ENCODE assay signal across 24 cellular contexts in genomic region chr6:140544431-140544830, GRCh38.
DNase-seq lines count a peak whose midpoint lies in the region; ATAC-seq, FAIRE-seq and TF ChIP-seq lines count a peak whose summit lies in the region.
"Had no signal": no experiment of that assay in that cellular context is flagged by ENCODE, and none has a peak within 500 bp of the region (broad histone marks: within the 10 kb centered on the region; RNA-seq: fewer than 3 reads in every experiment).

No MANE protein-coding gene starts in this region.

- BruUV-seq in IMR-90 (replicated peaks; lab: Mats Ljungman, UMichigan): no TSS peak

- H3K18ac ChIP-seq in IMR-90 (ENCODE audit: low read depth, low read length): no peak overlapping the region

- CTCF ChIA-PET in IMR-90 (lab: Yijun Ruan, JAX): interaction anchor here (0.6 kb wide), 1 partner anchor 123 kb away, joined by 3 read pairs; no protein-coding TSS in a partner anchor

- H2BK15ac ChIP-seq in IMR-90 (ENCODE audit: low read depth, low read length): peak overlapping the region; percentile 1; the same call in 1 of the 3 replicates

- H4K8ac ChIP-seq in IMR-90 (ENCODE audit: low read depth in 2 of 2, low read length in 2 of 2): 0 out of 4 replicates have a peak overlapping the region, but pooled peaks of 1 of the 2 experiments have one; percentile 9

- no peak for TF ChIP-seq POLR2A in IMR-90 (IDR thresholded peaks at IDR 0.05; ENCODE audit: low read depth, low read length)

- no peak for FAIRE-seq in kidney (lab: Jason Lieb, UNC)
- FAIRE-seq: A549, D721Med, GM12878, H1 had no signal

- no peaks in the 10 kb centered on the region for H4K20me1 ChIP-seq in IMR-90 (ENCODE audit: insufficient read depth, low read length)
- H4K20me1 ChIP-seq: BLaER1 treated with 17β-estradiol and CSF1 and Interleukin-3, amounts not matched to agents 10 nM and 100 nM had no signal

- dilution Hi-C loops in IMR-90 (cut with HindIII; ENCODE audit: low sequenced_read_pairs, unreplicated experiment): no loop called here

- in situ Hi-C loops in IMR-90 (cut with MboI; ENCODE audit: low sequenced_read_pairs): no loop called here

- no peaks in the 10 kb centered on the region for H3K9me3 ChIP-seq in IMR-90 (ENCODE audit: control insufficient read depth, insufficient read depth, low read length)
- H3K9me3 ChIP-seq in kidney (ENCODE audit: control insufficient read depth in 1 of 2, low read length in 2 of 2): no peaks in the 10 kb centered on the region
- H3K9me3 ChIP-seq: A549; BE2C; BLaER1 treated with 17β-estradiol and CSF1 and Interleukin-3, amounts not matched to agents 10 nM and 100 nM had no signal

- H2BK120ac ChIP-seq in IMR-90 (ENCODE audit: low read depth, low read length): peak overlapping the region; percentile 65; the same call in 1 of the 2 replicates

- H3K9ac ChIP-seq in IMR-90 (ENCODE audit: low read depth, low read length): no peak overlapping the region
- no peak overlapping the region for H3K9ac ChIP-seq in kidney (ENCODE audit: low read length in 2 of 2)
- H3K9ac ChIP-seq: BLaER1 treated with 17β-estradiol and CSF1 and Interleukin-3, amounts not matched to agents 10 nM and 100 nM; GM23248 had no signal

- H3K14ac ChIP-seq in IMR-90 (replicated peaks; ENCODE audit: low read depth, low read length): no peak overlapping the region

- H2BK20ac ChIP-seq in IMR-90 (ENCODE audit: low read depth, low read length): no peak overlapping the region

- H3K23ac ChIP-seq in IMR-90 (ENCODE audit: low read depth, low read length): no peak overlapping the region

- TF ChIP-seq RAD21 in IMR-90 (IDR thresholded peaks at IDR 0.05; ENCODE audit: low read length): no peak

- H2AK5ac ChIP-seq in IMR-90 (ENCODE audit: low read depth, low read length): no peak overlapping the region

- no peak overlapping the region for H3K56ac ChIP-seq in IMR-90 (ENCODE audit: extremely low read depth, insufficient read depth, low read length)

- WGBS in IMR-90 (ENCODE audit: extremely low coverage in 2 of 2, insufficient read length in 1 of 2), 2 experiments: no CpG with 5 or more reads among the region's 3 CpGs

- DNase-seq in IMR-90: no peak
- DNase-seq in NCI-H69 (lab: John Stamatoyannopoulos, UW): peak; percentile 17
- peak; percentile 54 for DNase-seq in fibroblast of mammary gland (ENCODE audit: low read depth)
- no peak for DNase-seq in NCI-H2171 treated with DMSO at 0.1 percent for 48 hours (lab: John Stamatoyannopoulos, UW)
- DNase-seq in kidney: no peak
- DNase-seq in SW 1271 (lab: John Stamatoyannopoulos, UW): no peak
- DNase-seq: 8988T; ACHN; AML-193; BE2C; CD4-positive, alpha-beta T cell; CD8-positive, alpha-beta memory T cell; DMS 273 treated with DMSO at 0.1 percent for 48 hours; DMS79; EL; GDM1; GM23248; H7; HCEC 1CT had no signal

- H3K4ac ChIP-seq in IMR-90 (ENCODE audit: low read depth, low read length): no peak overlapping the region

- peak overlapping the region; percentile 6; the same call in 1 of the 2 replicates for H4K91ac ChIP-seq in IMR-90 (ENCODE audit: insufficient read depth, low read depth, low read length)

- no peak overlapping the region for H3K4me3 ChIP-seq in IMR-90 (ENCODE audit: insufficient read depth, low read depth, low read length)
- no peak overlapping the region for H3K4me3 ChIP-seq in fibroblast of mammary gland (ENCODE audit: control insufficient read depth, low read depth, low read length)
- no peak overlapping the region for H3K4me3 ChIP-seq in kidney (ENCODE audit: low read length in 2 of 2)
- H3K4me3 ChIP-seq: A549; BLaER1 treated with 17β-estradiol and CSF1 and Interleukin-3, amounts not matched to agents 10 nM and 100 nM; GM12878; GM23248 had no signal

- H3K27ac ChIP-seq in IMR-90 (ENCODE audit: insufficient read depth, low read length) (no peak overlapping the region), kidney (ENCODE audit: low read depth in 2 of 2, low read length in 2 of 2) (no peak overlapping the region)
- H3K27ac ChIP-seq: A549; BLaER1 treated with 17β-estradiol and CSF1 and Interleukin-3, amounts not matched to agents 10 nM and 100 nM; GM23248 had no signal

- H2AFZ ChIP-seq in IMR-90 (replicated peaks; ENCODE audit: low read length, poor library complexity): no peak overlapping the region
- H2AFZ ChIP-seq: GM23248 had no signal

- H3K9me1 ChIP-seq in IMR-90 (ENCODE audit: insufficient read depth, low read length): no peaks in the 10 kb centered on the region

- H3K36me3 ChIP-seq in IMR-90 (ENCODE audit: control insufficient read depth, insufficient read depth, low read length) (no peaks in the 10 kb centered on the region), kidney (ENCODE audit: control insufficient read depth in 1 of 2, insufficient read depth in 2 of 2, low read length in 2 of 2) (no peaks in the 10 kb centered on the region)
- H3K36me3 ChIP-seq: BE2C; BLaER1 treated with 17β-estradiol and CSF1 and Interleukin-3, amounts not matched to agents 10 nM and 100 nM had no signal

- H3K27me3 ChIP-seq in IMR-90 (ENCODE audit: control insufficient read depth, insufficient read depth, low read length): no peaks in the 10 kb centered on the region
- H3K27me3 ChIP-seq: BE2C; BLaER1 treated with 17β-estradiol and CSF1 and Interleukin-3, amounts not matched to agents 10 nM and 100 nM had no signal

- POLR2A ChIA-PET in IMR-90 (lab: Charles Lee; ENCODE audit: unreplicated experiment): no interaction called here

- no peak for ATAC-seq in IMR-90 (ENCODE audit: low read depth)
- ATAC-seq: A549, GM12878 had no signal

- no peak overlapping the region for H3K4me2 ChIP-seq in IMR-90 (ENCODE audit: low read depth, low read length)
- H3K4me2 ChIP-seq: A549; BLaER1 treated with 17β-estradiol and CSF1 and Interleukin-3, amounts not matched to agents 10 nM and 100 nM had no signal

- H3K79me1 ChIP-seq in IMR-90 (ENCODE audit: low read depth in 1 of 2, low read length in 2 of 2): no peaks in the 10 kb centered on the region

- no peak overlapping the region for H2BK5ac ChIP-seq in IMR-90 (ENCODE audit: low read depth, low read length, poor library complexity, severe bottlenecking)

- no peak overlapping the region for H2AK9ac ChIP-seq in IMR-90 (replicated peaks; ENCODE audit: low read depth, low read length, poor library complexity)

- H3K4me1 ChIP-seq in IMR-90 (ENCODE audit: control insufficient read depth, insufficient read depth, low read length): no peaks in the 10 kb centered on the region; the same call in 1 of the 2 replicates
- H3K4me1 ChIP-seq in kidney (ENCODE audit: control insufficient read depth in 1 of 2, insufficient read depth in 1 of 2, low read depth in 1 of 2, low read length in 2 of 2): no peaks in the 10 kb centered on the region
- H3K4me1 ChIP-seq: A549; BE2C; BLaER1 treated with 17β-estradiol and CSF1 and Interleukin-3, amounts not matched to agents 10 nM and 100 nM had no signal

- intact Hi-C loops in IMR-90 (cut with micrococcal nuclease) (no loop called here), kidney (cut with DNase I) (no loop called here)

- H4K5ac ChIP-seq in IMR-90 (ENCODE audit: low read depth, low read length): no peak overlapping the region

- TF ChIP-seq CTCF in IMR-90 (conservative IDR thresholded peaks at IDR 0.05; ENCODE audit: low read depth, low read length): no peak
- TF ChIP-seq CTCF in fibroblast of mammary gland (conservative IDR thresholded peaks at IDR 0.05; ENCODE audit: control insufficient read depth, insufficient read depth, low read depth, low read length): no peak
- no peak for TF ChIP-seq CTCF in kidney (IDR thresholded peaks at IDR 0.05; ENCODE audit: borderline replicate concordance, extremely low read depth, insufficient read depth)

TF ChIP-seq in IMR-90, 13 proteins besides CTCF, POLR2A, EP300 and RAD21:
- TF ChIP-seq MAFK (IDR thresholded peaks at IDR 0.05; ENCODE audit: low read depth, low read length): no peak
- TF ChIP-seq NFE2L2 (IDR thresholded peaks at IDR 0.05; ENCODE audit: low read depth, low read length): no peak
- TF ChIP-seq, protein P1, sequence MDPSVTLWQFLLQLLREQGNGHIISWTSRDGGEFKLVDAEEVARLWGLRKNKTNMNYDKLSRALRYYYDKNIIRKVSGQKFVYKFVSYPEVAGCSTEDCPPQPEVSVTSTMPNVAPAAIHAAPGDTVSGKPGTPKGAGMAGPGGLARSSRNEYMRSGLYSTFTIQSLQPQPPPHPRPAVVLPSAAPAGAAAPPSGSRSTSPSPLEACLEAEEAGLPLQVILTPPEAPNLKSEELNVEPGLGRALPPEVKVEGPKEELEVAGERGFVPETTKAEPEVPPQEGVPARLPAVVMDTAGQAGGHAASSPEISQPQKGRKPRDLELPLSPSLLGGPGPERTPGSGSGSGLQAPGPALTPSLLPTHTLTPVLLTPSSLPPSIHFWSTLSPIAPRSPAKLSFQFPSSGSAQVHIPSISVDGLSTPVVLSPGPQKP (IDR thresholded peaks at IDR 0.05; ENCODE audit: borderline replicate concordance, low read depth, low read length): no peak
- no peak for TF ChIP-seq MXI1 (IDR thresholded peaks at IDR 0.05; ENCODE audit: borderline replicate concordance, low read depth, low read length)
- TF ChIP-seq RCOR1 (IDR thresholded peaks at IDR 0.05; ENCODE audit: insufficient replicate concordance, low read length): no peak
- no peak for TF ChIP-seq FOS (IDR thresholded peaks at IDR 0.05; ENCODE audit: low read depth, low read length)
- no peak for TF ChIP-seq SMC3 (IDR thresholded peaks at IDR 0.05; ENCODE audit: low read depth, low read length)
- TF ChIP-seq BHLHE40 (IDR thresholded peaks at IDR 0.05; ENCODE audit: low read depth, low read length): no peak

Comparison
In these comparisons a context has a peak if more than half of its experiments do, and no peak if none do; other contexts are left out.
1. DNase-seq: peak in NCI-H69 (single experiment) and fibroblast of mammary gland (single experiment); none in IMR-90 (single experiment), NCI-H2171 treated with DMSO at 0.1 percent for 48 hours (single experiment), kidney (single experiment) and SW 1271 (0 of 2).